ENCODE assay signal across 9 cellular contexts in genomic region chr12:49336645-49337584, GRCh38. TPM values are rescaled to one million over a fixed set of nuclear protein-coding genes. Genes with fewer than 3 reads are reported as not detected.
DNase-seq lines count a peak whose midpoint lies in the region; ATAC-seq, FAIRE-seq and TF ChIP-seq lines count a peak whose summit lies in the region.
"Had no signal": no experiment of that assay in that cellular context is flagged by ENCODE, and none has a peak within 500 bp of the region (broad histone marks: within the 10 kb centered on the region; RNA-seq: fewer than 3 reads in every experiment).

C1QL4 (minus strand) TSS chr12:49337188; CDS start chr12:49336477, 711 bp downstream.

- peaks cover 5% of the 10 kb centered on the region for H4K20me1 ChIP-seq in astrocyte (ENCODE audit: insufficient read depth, low read length)

- ATAC-seq in CD8-positive, alpha-beta T cell: peak; percentile 97
- peak; percentile 51 for ATAC-seq in GM21717 (IDR thresholded peaks at IDR 0.05; ENCODE audit: unreplicated experiment)
- ATAC-seq in sciatic nerve: peak; percentile 82
- ATAC-seq in HG03521 (IDR thresholded peaks at IDR 0.05; ENCODE audit: unreplicated experiment): no peak

- peak within 1 kb of the TSS; percentile 84 for H3K4me2 ChIP-seq in astrocyte (ENCODE audit: low read length)

- POLR2A ChIA-PET in CD8-positive, alpha-beta T cell (lab: Charles Lee): interaction anchor here (1.5 kb wide), 1 partner anchor 30 kb away, joined by 3 read pairs; the partner anchor contains the start of gene SPATS2

- peak; percentile 91 for TF ChIP-seq CTCF in CD8-positive, alpha-beta T cell (IDR thresholded peaks at IDR 0.05)
- peak; percentile 17 for TF ChIP-seq CTCF in astrocyte (IDR thresholded peaks at IDR 0.05; ENCODE audit: insufficient read depth, low read depth, low read length)

- peaks cover 51% of the 10 kb centered on the region for H3K27me3 Mint-ChIP-seq in CD8-positive, alpha-beta T cell (ENCODE audit: low read depth)
- H3K27me3 Mint-ChIP-seq in astrocyte (ENCODE audit: low read depth, unreplicated experiment): peaks cover 88% of the 10 kb centered on the region

- peaks cover 18% of the 10 kb centered on the region for H3K27me3 ChIP-seq in CD8-positive, alpha-beta T cell (ENCODE audit: insufficient read depth, low read length)
- H3K27me3 ChIP-seq in astrocyte (ENCODE audit: insufficient read depth, low read length): peaks cover 76% of the 10 kb centered on the region

- no peak within 1 kb of the TSS for H3K27ac Mint-ChIP-seq in CD8-positive, alpha-beta T cell
- no peak within 1 kb of the TSS for H3K27ac Mint-ChIP-seq in astrocyte (ENCODE audit: unreplicated experiment)

- no peak within 1 kb of the TSS for H3K27ac ChIP-seq in CD8-positive, alpha-beta T cell (ENCODE audit: low read depth, low read length)
- no peak within 1 kb of the TSS for H3K27ac ChIP-seq in astrocyte (ENCODE audit: low read depth, low read length)

- DNase-seq in CD8-positive, alpha-beta T cell: peak; percentile 79 to 94 (median 85)
- DNase-seq in NCI-H128 (lab: John Stamatoyannopoulos, UW; ENCODE audit: unreplicated experiment): peak; percentile 67
- peak; percentile 86 for DNase-seq in T1000 (lab: John Stamatoyannopoulos, UW)
- DNase-seq in astrocyte (ENCODE audit: low read depth): no peak
- DNase-seq in hypothalamus (lab: John Stamatoyannopoulos, UW): peak in 43 of 51 donors; percentile 5 to 83 (median 50)
- peak; percentile 88 for DNase-seq in sciatic nerve (ENCODE audit: low spot score)

- no peaks in the 10 kb centered on the region for H3K79me2 ChIP-seq in astrocyte (ENCODE audit: insufficient read depth, low read length)

- no peaks in the 10 kb centered on the region for H3K36me3 Mint-ChIP-seq in CD8-positive, alpha-beta T cell
- H3K36me3 Mint-ChIP-seq in astrocyte (ENCODE audit: low read depth, unreplicated experiment): peaks cover 9% of the 10 kb centered on the region

- peaks cover 8% of the 10 kb centered on the region for H3K4me1 ChIP-seq in CD8-positive, alpha-beta T cell (ENCODE audit: insufficient read depth, low read length)
- peaks cover 3% of the 10 kb centered on the region for H3K4me1 ChIP-seq in astrocyte (ENCODE audit: insufficient read depth, low read length)

- H3K4me1 Mint-ChIP-seq in CD8-positive, alpha-beta T cell (ENCODE audit: low read depth): peaks cover 26% of the 10 kb centered on the region
- no peaks in the 10 kb centered on the region for H3K4me1 Mint-ChIP-seq in astrocyte (ENCODE audit: low read depth, unreplicated experiment)

- H3K9ac ChIP-seq in astrocyte (ENCODE audit: low read length): no peak within 1 kb of the TSS

- no peaks in the 10 kb centered on the region for H3K36me3 ChIP-seq in CD8-positive, alpha-beta T cell (ENCODE audit: insufficient read depth, low read length)
- no peaks in the 10 kb centered on the region for H3K36me3 ChIP-seq in astrocyte (ENCODE audit: insufficient read depth, low read length)

- FAIRE-seq in astrocyte (lab: Jason Lieb, UNC): no peak

- CTCF ChIA-PET in CD8-positive, alpha-beta T cell (lab: Charles Lee): interaction anchor here (0.6 to 6.3 kb wide), 17 partner anchors 8 to 514 kb away, joined by 3 to 117 read pairs (median 4); partner anchors contain the start of genes DNAJC22, PRPH and TUBA1C

- no peaks in the 10 kb centered on the region for H3K9me3 Mint-ChIP-seq in CD8-positive, alpha-beta T cell
- peaks cover 12% of the 10 kb centered on the region for H3K9me3 Mint-ChIP-seq in astrocyte (ENCODE audit: unreplicated experiment)

- intact Hi-C loops in CD8-positive, alpha-beta T cell (cut with DNase I, micrococcal nuclease): loop anchor here (1.0 kb wide), 2 partner anchors 14 to 49 kb away; partner anchors contain the start of gene TROAP (in 1 of the 2)
- intact Hi-C loops in sciatic nerve (cut with DNase I): no loop called here

- H3K4me3 ChIP-seq in CD8-positive, alpha-beta T cell (ENCODE audit: low read depth, low read length): peak within 1 kb of the TSS; percentile 51
- H3K4me3 ChIP-seq in astrocyte (ENCODE audit: insufficient read depth, low read depth, low read length): peak within 1 kb of the TSS; percentile 42

- peak within 1 kb of the TSS; percentile 75 for H3K4me3 Mint-ChIP-seq in CD8-positive, alpha-beta T cell
- H3K4me3 Mint-ChIP-seq in astrocyte (ENCODE audit: unreplicated experiment): peak within 1 kb of the TSS; percentile 50

- H2AFZ ChIP-seq in astrocyte (ENCODE audit: low read depth, low read length): peak within 1 kb of the TSS; percentile 72

- H3K9me3 ChIP-seq in CD8-positive, alpha-beta T cell (ENCODE audit: low read length): no peaks in the 10 kb centered on the region
- H3K9me3 ChIP-seq in astrocyte (ENCODE audit: insufficient read depth, low read depth, low read length): peaks cover 3% of the 10 kb centered on the region

RNA-seq across cellular contexts. Expression of gene C1QL4, which starts in this region (rescaled TPM):
- total RNA-seq in CD8-positive, alpha-beta T cell: not detected
- total RNA-seq in astrocyte: 0.09 TPM in 1 of 2 replicates, not detected in the other
- total RNA-seq in sciatic nerve: not detected
- total RNA-seq: T-helper 2 cell treated with Interferon-gamma antibody and Interleukin-4, amounts not matched to agents 100 ng/mL and 5 ng/mL, for 36 hours had no signal

Comparison
In these comparisons a context has a peak if more than half of its experiments do, and no peak if none do; other contexts are left out.
1. Peak in DNase-seq, ATAC-seq and H3K4me3 ChIP-seq in CD8-positive, alpha-beta T cell; RNA of the gene not detected or under 1 TPM.
2. Peak in DNase-seq and ATAC-seq in sciatic nerve; RNA of the gene not detected or under 1 TPM.